1 cellular context compared by ENCODE assay signal in genomic region chr4:67616478-67616877, GRCh38.
TF ChIP-seq lines count a peak whose summit lies in the region.

No MANE protein-coding gene starts in this region.

TF ChIP-seq in WTC11, 78 proteins besides CTCF, POLR2A, EP300 and RAD21 (continued from another document):
- TF ChIP-seq AFF4 (CRISPR knock-in tag; IDR thresholded peaks at IDR 0.05; ENCODE audit: borderline replicate concordance) (no peak), HMGA2 (CRISPR knock-in tag; IDR thresholded peaks at IDR 0.05) (no peak), GTF2I (CRISPR knock-in tag; conservative IDR thresholded peaks at IDR 0.05) (no peak)
